ENCODE assay signal across 28 cellular contexts in the genomic region with DNA sequence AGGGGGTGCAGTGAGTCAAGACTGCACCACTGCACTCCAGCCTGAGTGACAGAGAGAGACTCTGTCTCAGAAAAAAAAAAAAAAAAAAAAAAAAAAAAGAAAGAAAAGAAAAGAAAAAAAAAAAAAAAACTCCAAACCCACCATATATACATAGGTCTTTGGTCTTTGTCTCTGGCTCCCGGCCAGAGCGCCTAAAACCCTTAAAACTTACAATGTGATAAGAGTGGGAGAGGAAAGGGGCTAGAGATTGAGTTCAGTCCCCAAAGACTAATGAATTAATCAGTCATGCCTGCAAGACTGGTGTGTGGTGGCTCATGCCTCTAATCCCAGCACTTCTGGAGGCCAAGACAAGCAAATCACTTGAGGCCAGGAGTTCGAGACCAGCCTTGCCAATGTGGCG.
"Had no signal": no experiment of that assay in that cellular context is flagged by ENCODE, and none has a peak within 500 bp of the region (broad histone marks: within the 10 kb centered on the region; RNA-seq: fewer than 3 reads in every experiment).

No MANE protein-coding gene starts in this region.

- H3K36me3 Mint-ChIP-seq: stimulated activated effector memory CD8-positive, alpha-beta T cell treated with anti-CD3 and anti-CD28 coated beads, Interleukin-12 subunit alpha, Interleukin-12 subunit beta, amount 100 ng/mL, for 72 hours; stimulated activated memory B cell treated with anti-CD40 and anti-IgM and Interleukin-4, amounts not matched to agents 10 μg/mL and 1 μg/mL and 100 μg/mL, for 72 hours; stimulated activated naive B cell treated with anti-CD40 and anti-IgM and Interleukin-4, amounts not matched to agents 10 μg/mL and 1 μg/mL and 100 μg/mL, for 72 hours; type B pancreatic cell had no signal

- ATAC-seq: stimulated activated effector memory CD8-positive, alpha-beta T cell treated with anti-CD3 and anti-CD28 coated beads, Interleukin-12 subunit alpha, Interleukin-12 subunit beta, amount 100 ng/mL, for 72 hours; stimulated activated memory B cell treated with anti-CD40 and anti-IgM and Interleukin-4, amounts not matched to agents 10 μg/mL and 1 μg/mL and 100 μg/mL, for 72 hours; stimulated activated naive B cell treated with anti-CD40 and anti-IgM and Interleukin-4, amounts not matched to agents 10 μg/mL and 1 μg/mL and 100 μg/mL, for 72 hours; stimulated activated naive CD8-positive, alpha-beta T cell treated with anti-CD3 and anti-CD28 coated beads, Interleukin-15, amount 100 ng/mL, for 72 hours; stimulated activated naive CD8-positive, alpha-beta T cell treated with anti-CD3 and anti-CD28 coated beads, Interleukin-15, Interleukin-2, amounts not matched to agents 100 U/mL and 50 U/mL, for 24 hours; upper lobe of right lung had no signal

- H3K9me3 Mint-ChIP-seq: stimulated activated effector memory CD8-positive, alpha-beta T cell treated with anti-CD3 and anti-CD28 coated beads, Interleukin-12 subunit alpha, Interleukin-12 subunit beta, amount 100 ng/mL, for 72 hours; stimulated activated memory B cell treated with anti-CD40 and anti-IgM and Interleukin-4, amounts not matched to agents 10 μg/mL and 1 μg/mL and 100 μg/mL, for 72 hours; stimulated activated naive B cell treated with anti-CD40 and anti-IgM and Interleukin-4, amounts not matched to agents 10 μg/mL and 1 μg/mL and 100 μg/mL, for 72 hours; stimulated activated naive CD8-positive, alpha-beta T cell treated with anti-CD3 and anti-CD28 coated beads, Interleukin-15, amount 100 ng/mL, for 72 hours; stimulated activated naive CD8-positive, alpha-beta T cell treated with anti-CD3 and anti-CD28 coated beads, Interleukin-15, Interleukin-2, amounts not matched to agents 100 ng/mL and 50 ng/mL, for 24 hours; type B pancreatic cell had no signal

- DNase-seq: stimulated activated CD4-positive, alpha-beta T cell treated with anti-CD3 and anti-CD28 coated beads, Interleukin-2, amount 100 ng/mL, for 48 hours; stimulated activated CD4-positive, alpha-beta T cell treated with anti-CD3 and anti-CD28 coated beads, Interleukin-4, amount 100 ng/mL, for 1 hour; stimulated activated CD4-positive, alpha-beta T cell treated with anti-CD3 and anti-CD28 coated beads, Interleukin-4, amount 100 ng/mL, for 24 hours; stimulated activated CD4-positive, alpha-beta T cell treated with anti-CD3 and anti-CD28 coated beads, Interleukin-4, amount 100 ng/mL, for 4 hours; stimulated activated CD8-positive, alpha-beta memory T cell treated with anti-CD3 and anti-CD28 coated beads, Interleukin-4, amount 100 ng/mL, for 48 hours; stimulated activated naive B cell treated with anti-CD40 and anti-IgM and Interleukin-4, amounts not matched to agents 10 μg/mL and 1 μg/mL and 100 μg/mL, for 72 hours; stimulated activated naive CD4-positive, alpha-beta T cell; stimulated activated naive CD4-positive, alpha-beta T cell treated with Interleukin-2 at 50 U/mL for 16 hours; stimulated activated naive CD8-positive, alpha-beta T cell treated with anti-CD3 and anti-CD28 coated beads, Interleukin-15, amount 100 ng/mL, for 72 hours; stimulated activated naive CD8-positive, alpha-beta T cell treated with anti-CD3 and anti-CD28 coated beads, Interleukin-15, Interleukin-2, amounts not matched to agents 100 U/mL and 50 U/mL, for 24 hours; stomach; substantia nigra; testis; thyroid gland; tibial artery; transverse colon; trophoblast cell; upper lobe of left lung; upper lobe of right lung; uterus had no signal

- H3K27ac Mint-ChIP-seq: stimulated activated effector memory CD8-positive, alpha-beta T cell treated with anti-CD3 and anti-CD28 coated beads, Interleukin-12 subunit alpha, Interleukin-12 subunit beta, amount 100 ng/mL, for 72 hours; stimulated activated memory B cell treated with anti-CD40 and anti-IgM and Interleukin-4, amounts not matched to agents 10 μg/mL and 1 μg/mL and 100 μg/mL, for 72 hours; stimulated activated naive B cell treated with anti-CD40 and anti-IgM and Interleukin-4, amounts not matched to agents 10 μg/mL and 1 μg/mL and 100 μg/mL, for 72 hours; stimulated activated naive CD8-positive, alpha-beta T cell treated with anti-CD3 and anti-CD28 coated beads, Interleukin-15, amount 100 ng/mL, for 72 hours; stimulated activated naive CD8-positive, alpha-beta T cell treated with anti-CD3 and anti-CD28 coated beads, Interleukin-15, Interleukin-2, amounts not matched to agents 100 ng/mL and 50 ng/mL, for 24 hours; type B pancreatic cell had no signal

- H3K4me1 ChIP-seq: testis, transverse colon, uterus, vagina had no signal

- H3K27me3 ChIP-seq: stomach, suprapubic skin, testis, thyroid gland, tibial artery, tibial nerve, transverse colon, upper lobe of left lung, upper lobe of right lung, uterus, vagina had no signal

- H3K36me3 ChIP-seq: stomach, suprapubic skin, thoracic aorta, thyroid gland, tibial artery, tibial nerve, transverse colon, upper lobe of left lung, upper lobe of right lung, uterus, vagina had no signal

- H3K27me3 Mint-ChIP-seq: stimulated activated naive CD8-positive, alpha-beta T cell treated with anti-CD3 and anti-CD28 coated beads, Interleukin-15, amount 100 ng/mL, for 72 hours had no signal

- H3K27ac ChIP-seq: stomach, suprapubic skin, testis, thoracic aorta, thyroid gland, tibial artery, tibial nerve, transverse colon, upper lobe of left lung, upper lobe of right lung, uterus, vagina had no signal

- H3K4me3 ChIP-seq: stomach, suprapubic skin, testis, thoracic aorta, thyroid gland, tibial artery, tibial nerve, transverse colon, upper lobe of left lung, upper lobe of right lung, uterus, vagina had no signal

- H3K9me3 ChIP-seq: stomach, suprapubic skin, testis, thoracic aorta, thyroid gland, tibial artery, tibial nerve, transverse colon, upper lobe of left lung, upper lobe of right lung, uterus, vagina had no signal

- H3K4me3 Mint-ChIP-seq: stimulated activated effector memory CD8-positive, alpha-beta T cell treated with anti-CD3 and anti-CD28 coated beads, Interleukin-12 subunit alpha, Interleukin-12 subunit beta, amount 100 ng/mL, for 72 hours; stimulated activated memory B cell treated with anti-CD40 and anti-IgM and Interleukin-4, amounts not matched to agents 10 μg/mL and 1 μg/mL and 100 μg/mL, for 72 hours; stimulated activated naive B cell treated with anti-CD40 and anti-IgM and Interleukin-4, amounts not matched to agents 10 μg/mL and 1 μg/mL and 100 μg/mL, for 72 hours; stimulated activated naive CD8-positive, alpha-beta T cell treated with anti-CD3 and anti-CD28 coated beads, Interleukin-15, amount 100 ng/mL, for 72 hours; stimulated activated naive CD8-positive, alpha-beta T cell treated with anti-CD3 and anti-CD28 coated beads, Interleukin-15, Interleukin-2, amounts not matched to agents 100 ng/mL and 50 ng/mL, for 24 hours; type B pancreatic cell had no signal

- H3K4me1 Mint-ChIP-seq: stimulated activated effector memory CD8-positive, alpha-beta T cell treated with anti-CD3 and anti-CD28 coated beads, Interleukin-12 subunit alpha, Interleukin-12 subunit beta, amount 100 ng/mL, for 72 hours; stimulated activated memory B cell treated with anti-CD40 and anti-IgM and Interleukin-4, amounts not matched to agents 10 μg/mL and 1 μg/mL and 100 μg/mL, for 72 hours; stimulated activated naive B cell treated with anti-CD40 and anti-IgM and Interleukin-4, amounts not matched to agents 10 μg/mL and 1 μg/mL and 100 μg/mL, for 72 hours; stimulated activated naive CD8-positive, alpha-beta T cell treated with anti-CD3 and anti-CD28 coated beads, Interleukin-15, amount 100 ng/mL, for 72 hours had no signal
